ENCODE assay signal across 16 cellular contexts in the genomic region with DNA sequence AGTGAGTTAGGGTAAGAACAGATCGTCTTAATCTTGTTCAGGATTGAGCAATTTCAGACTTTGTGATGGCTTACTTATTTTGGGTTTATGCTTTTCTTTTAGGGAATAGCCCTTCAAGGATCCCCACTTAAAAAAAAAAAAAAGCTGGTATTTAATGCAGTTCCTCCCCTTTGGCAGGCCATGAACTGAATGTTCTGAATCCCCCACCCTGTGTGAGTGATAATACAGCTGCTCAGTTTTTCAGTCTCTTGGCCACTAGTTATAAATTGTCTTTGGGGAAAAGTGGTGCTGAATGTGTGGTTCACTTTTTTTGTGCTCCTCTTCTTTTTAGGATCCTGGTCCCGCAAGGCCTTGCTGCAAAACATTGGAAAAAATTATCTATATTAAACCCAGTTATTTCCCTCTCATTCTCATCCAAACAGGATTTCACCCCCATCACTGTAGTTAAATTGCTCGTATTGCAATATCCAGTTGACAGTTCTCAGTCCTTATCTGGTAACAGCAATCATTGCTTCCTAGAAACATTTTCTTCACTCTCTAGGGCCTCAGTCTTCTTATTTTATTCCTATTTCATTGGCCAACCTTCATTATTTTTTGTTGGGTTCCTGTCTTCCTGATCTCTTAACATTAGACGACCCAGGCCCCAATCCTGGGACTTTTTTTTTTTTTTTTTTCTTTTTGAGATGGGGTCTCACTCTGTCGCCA.
DNase-seq lines count a peak whose midpoint lies in the region; ATAC-seq and TF ChIP-seq lines count a peak whose summit lies in the region.
"Had no signal": no experiment of that assay in that cellular context is flagged by ENCODE, and none has a peak within 500 bp of the region (broad histone marks: within the 10 kb centered on the region; RNA-seq: fewer than 3 reads in every experiment).

No MANE protein-coding gene starts in this region.

- H3K4me3 ChIP-seq in left ventricle myocardium inferior (no peak overlapping the region), osteoblast (ENCODE audit: insufficient read depth, low read length) (no peak overlapping the region), PC-3 (ENCODE audit: low read length) (no peak overlapping the region)
- H3K4me3 ChIP-seq: BLaER1 treated with 17β-estradiol and CSF1 and Interleukin-3, amounts not matched to agents 10 nM and 100 nM; GM23248; HAP-1 had no signal

- no peaks in the 10 kb centered on the region for H3K9me2 ChIP-seq in PC-3 (replicated peaks; ENCODE audit: low read length)

- H3K9ac ChIP-seq in PC-3 (ENCODE audit: low read length), result no peak overlapping the region
- H3K9ac ChIP-seq: BLaER1 treated with 17β-estradiol and CSF1 and Interleukin-3, amounts not matched to agents 10 nM and 100 nM; GM23248 had no signal

- H3K9me3 ChIP-seq in left ventricle myocardium inferior (replicated peaks), result no peaks in the 10 kb centered on the region
- H3K9me3 ChIP-seq in osteoblast (ENCODE audit: low read depth, low read length), result no peaks in the 10 kb centered on the region
- H3K9me3 ChIP-seq in PC-3 (ENCODE audit: low read length), result no peaks in the 10 kb centered on the region
- H3K9me3 ChIP-seq: HAP-1 had no signal

- H3F3A ChIP-seq in PC-3 (ENCODE audit: low read length, unreplicated experiment), result no peaks in the 10 kb centered on the region

- peaks cover 3% of the 10 kb centered on the region for H3K4me1 ChIP-seq in left ventricle myocardium inferior
- H3K4me1 ChIP-seq in osteoblast (ENCODE audit: insufficient read depth, low read length), result no peaks in the 10 kb centered on the region
- H3K4me1 ChIP-seq in PC-3 (ENCODE audit: insufficient read depth, low read length), result no peaks in the 10 kb centered on the region
- H3K4me1 ChIP-seq: BLaER1 treated with 17β-estradiol and CSF1 and Interleukin-3, amounts not matched to agents 10 nM and 100 nM; HAP-1 had no signal

- POLR2A ChIA-PET in PC-3 (lab: Charles Lee; ENCODE audit: unreplicated experiment), result no interaction called here

- no peaks in the 10 kb centered on the region for H3K36me3 ChIP-seq in left ventricle myocardium inferior
- no peaks in the 10 kb centered on the region for H3K36me3 ChIP-seq in osteoblast (ENCODE audit: insufficient read depth, low read length)
- H3K36me3 ChIP-seq in PC-3 (ENCODE audit: low read depth, low read length), result no peaks in the 10 kb centered on the region
- H3K36me3 ChIP-seq: BLaER1 treated with 17β-estradiol and CSF1 and Interleukin-3, amounts not matched to agents 10 nM and 100 nM; HAP-1 had no signal

- no peak for DNase-seq in Right ventricle myocardium superior
- no peak for DNase-seq in cardiac septum (ENCODE audit: low spot score)
- no peak for DNase-seq in left ventricle myocardium inferior
- DNase-seq in osteoblast (ENCODE audit: insufficient read length, low spot score, missing footprints), result peak; percentile 62
- DNase-seq in NCI-H2107 treated with DMSO at 0.1 percent for 48 hours (lab: John Stamatoyannopoulos, UW; ENCODE audit: unreplicated experiment), result no peak
- no peak for DNase-seq in activated CD4-positive, alpha-beta T cell treated with anti-CD3 and anti-CD28 coated beads, Interleukin-2, amount 50 U/mL, for 4 hours
- DNase-seq in PC-3, result no peak
- DNase-seq: Calu3; CD8-positive, alpha-beta T cell; DMS79 treated with DMSO at 0.1 percent for 48 hours; GF-D8; GM23248; IMR-90 had no signal

- TF ChIP-seq CTCF in left ventricle myocardium inferior (IDR thresholded peaks at IDR 0.05; ENCODE audit: borderline replicate concordance) (no peak), osteoblast (IDR thresholded peaks at IDR 0.05; ENCODE audit: extremely low read depth, low read depth, low read length) (no peak), PC-3 (conservative IDR thresholded peaks at IDR 0.05; ENCODE audit: low read depth, low read length) (no peak)

- CTCF ChIA-PET in PC-3 (lab: Charles Lee), result no interaction called here

- no TSS peak for BruUV-seq in PC-3 (replicated peaks; lab: Mats Ljungman, UMichigan)

- intact Hi-C loops in Right ventricle myocardium superior (cut with DNase I), result no loop called here
- intact Hi-C loops in cardiac septum (cut with DNase I), result no loop called here
- intact Hi-C loops in left ventricle myocardium inferior (cut with micrococcal nuclease), result no loop called here
- intact Hi-C loops in PC-3 (cut with micrococcal nuclease), result loop anchor here (5.0 kb wide), 1 partner anchor 423 kb away; no protein-coding TSS in a partner anchor

- H3K27me3 ChIP-seq in left ventricle myocardium inferior (ENCODE audit: low read depth) (no peaks in the 10 kb centered on the region), osteoblast (ENCODE audit: insufficient read depth, low read length) (no peaks in the 10 kb centered on the region), PC-3 (ENCODE audit: low read length) (no peaks in the 10 kb centered on the region)
- H3K27me3 ChIP-seq: BLaER1 treated with 17β-estradiol and CSF1 and Interleukin-3, amounts not matched to agents 10 nM and 100 nM had no signal

- no peak overlapping the region for H3K4me2 ChIP-seq in osteoblast (ENCODE audit: insufficient read depth, low read length)
- H3K4me2 ChIP-seq in PC-3 (ENCODE audit: low read length), result no peak overlapping the region
- H3K4me2 ChIP-seq: BLaER1 treated with 17β-estradiol and CSF1 and Interleukin-3, amounts not matched to agents 10 nM and 100 nM had no signal

- no peak overlapping the region for H2AFZ ChIP-seq in osteoblast (ENCODE audit: low read length)
- H2AFZ ChIP-seq in PC-3 (ENCODE audit: low read length), result no peak overlapping the region
- H2AFZ ChIP-seq: GM23248 had no signal

- H4K20me1 ChIP-seq in osteoblast (ENCODE audit: insufficient read depth, low read length) (no peaks in the 10 kb centered on the region), PC-3 (ENCODE audit: low read length) (no peaks in the 10 kb centered on the region)
- H4K20me1 ChIP-seq: BLaER1 treated with 17β-estradiol and CSF1 and Interleukin-3, amounts not matched to agents 10 nM and 100 nM had no signal

- peak overlapping the region; percentile 9 for H3K27ac ChIP-seq in left ventricle myocardium inferior (replicated peaks)
- H3K27ac ChIP-seq in osteoblast (ENCODE audit: low read depth, low read length), result no peak overlapping the region
- no peak overlapping the region for H3K27ac ChIP-seq in PC-3 (ENCODE audit: low read length)
- H3K27ac ChIP-seq: BLaER1 treated with 17β-estradiol and CSF1 and Interleukin-3, amounts not matched to agents 10 nM and 100 nM; GM23248; HL-60 had no signal

- ATAC-seq in Right ventricle myocardium superior (ENCODE audit: poor library complexity), result peak; percentile 65
- no peak for ATAC-seq in PC-3
- ATAC-seq: CD8-positive, alpha-beta T cell had no signal

- no peaks in the 10 kb centered on the region for H3K79me2 ChIP-seq in osteoblast (ENCODE audit: insufficient read depth, low read length)
- H3K79me2 ChIP-seq in PC-3 (ENCODE audit: low read length), result no peaks in the 10 kb centered on the region
